8 cellular contexts compared by ENCODE assay signal in the genomic region with DNA sequence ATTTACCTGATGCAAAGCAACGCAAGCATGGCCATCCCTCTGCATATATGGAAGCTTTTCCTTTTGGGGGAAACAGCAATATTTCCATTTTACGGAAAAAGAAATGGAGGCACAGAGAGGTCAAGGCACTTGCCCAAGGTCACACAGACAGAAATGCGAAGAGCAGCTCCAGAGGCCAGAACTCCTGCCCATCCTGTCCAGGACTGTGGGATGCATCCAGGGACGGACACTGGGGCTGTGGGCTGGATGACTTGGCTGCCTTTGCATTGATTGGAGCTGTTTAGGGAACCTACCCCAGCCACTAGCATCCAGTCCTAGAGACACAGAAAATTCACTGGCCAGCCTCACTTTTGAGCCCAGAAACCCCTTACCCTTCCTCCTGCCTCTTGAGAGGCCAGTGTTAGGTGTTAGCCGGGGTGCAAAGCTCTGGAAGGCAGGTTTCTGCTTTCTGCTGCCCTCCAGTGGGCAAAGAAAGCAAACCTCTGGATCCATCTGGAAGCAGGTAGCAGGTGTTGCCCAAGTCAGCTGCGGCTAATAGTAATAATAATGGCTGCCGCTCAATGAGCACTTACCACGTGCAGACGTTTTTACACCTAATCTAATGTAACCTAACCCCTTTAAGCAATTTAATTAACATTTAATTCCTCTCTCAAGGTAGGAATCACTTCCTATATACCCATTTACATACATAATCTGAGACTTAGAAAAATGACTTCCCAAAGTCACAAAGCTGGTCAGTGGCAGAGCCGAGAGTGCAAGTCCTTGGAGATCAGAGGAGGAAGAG. TPM values are rescaled to one million over a fixed set of nuclear protein-coding genes. Genes with fewer than 3 reads are reported as not detected.
DNase-seq lines count a peak whose midpoint lies in the region; ATAC-seq and TF ChIP-seq lines count a peak whose summit lies in the region.

No MANE protein-coding gene starts in this region.

- no peak for TF ChIP-seq POLR2A in thyroid gland (IDR thresholded peaks at IDR 0.05)

- CTCF ChIA-PET in activated B cell treated with CpG ODN at 0.5 μM for 24 hours (lab: Charles Lee) = interaction anchor here (0.6 to 3.2 kb wide), 14 partner anchors 12 to 1760 kb away, joined by 3 to 14 read pairs (median 5); no protein-coding TSS in a partner anchor

- H3K27me3 ChIP-seq in colonic mucosa (no peaks in the 10 kb centered on the region), thyroid gland (no peaks in the 10 kb centered on the region)

- POLR2A ChIA-PET in activated B cell treated with CpG ODN at 0.5 μM for 24 hours (lab: Charles Lee) = interaction anchor here (1.0 kb wide), 1 partner anchor 73 kb away, joined by 3 read pairs; no protein-coding TSS in a partner anchor

- H3K4me3 ChIP-seq in colonic mucosa = no peak overlapping the region
- no peak overlapping the region for H3K4me3 ChIP-seq in thyroid gland (replicated peaks in 1 of 3)

- no peak overlapping the region for H3K9ac ChIP-seq in colonic mucosa (ENCODE audit: low read depth in 2 of 2, low read length in 2 of 2)

- TF ChIP-seq CTCF in activated B cell treated with CpG ODN at 0.5 μM for 24 hours (IDR thresholded peaks at IDR 0.05) (no peak), colonic mucosa (IDR thresholded peaks at IDR 0.05) (peak; percentile 56), thyroid gland (IDR thresholded peaks at IDR 0.05) (peak in 5 of 6 experiments; percentile 31 to 53 (median 46))

- peak; percentile 77 for DNase-seq in AG20443 (ENCODE audit: low spot score)
- DNase-seq in GM19240 (ENCODE audit: insufficient read length, low spot score) = peak; percentile 84
- peak; percentile 55 for DNase-seq in NCI-H2029 (lab: John Stamatoyannopoulos, UW)
- DNase-seq in activated B cell treated with CpG ODN at 0.5 μM for 24 hours = no peak
- DNase-seq in colonic mucosa = peak; percentile 56
- DNase-seq in myocyte (ENCODE audit: low read depth) = peak; percentile 41
- DNase-seq in thyroid gland = peak; percentile 54 to 65
- no peak for DNase-seq in amniotic stem cell (lab: John Stamatoyannopoulos, UW)

- no peaks in the 10 kb centered on the region for H3K9me3 ChIP-seq in colonic mucosa
- H3K9me3 ChIP-seq in thyroid gland = no peaks in the 10 kb centered on the region

- H3K36me3 ChIP-seq in colonic mucosa = no peaks in the 10 kb centered on the region
- H3K36me3 ChIP-seq in thyroid gland = no peaks in the 10 kb centered on the region

- 39 to 53% methylated on average over 9 to 10 of the region's 10 CpGs for WGBS in thyroid gland, 2 donors

- intact Hi-C loops in activated B cell treated with CpG ODN at 0.5 μM for 24 hours (cut with micrococcal nuclease) (loop anchor here (1.0 to 2.0 kb wide), 2 partner anchors 37 to 107 kb away; no protein-coding TSS in a partner anchor), colonic mucosa (cut with DNase I) (loop anchor here (10.0 kb wide), 1 partner anchor 469 kb away; a partner anchor contains a TSS), thyroid gland (cut with DNase I) (loop anchor here (2.0 to 5.0 kb wide), 2 partner anchors 49 to 184 kb away; no protein-coding TSS in a partner anchor)

- no peaks in the 10 kb centered on the region for H3K9me3 Mint-ChIP-seq in activated B cell treated with CpG ODN at 0.5 μM for 24 hours

- H3K27me3 Mint-ChIP-seq in activated B cell treated with CpG ODN at 0.5 μM for 24 hours = peaks cover 6% of the 10 kb centered on the region

- no peak overlapping the region for H3K27ac Mint-ChIP-seq in activated B cell treated with CpG ODN at 0.5 μM for 24 hours

- no peaks in the 10 kb centered on the region for H3K36me3 Mint-ChIP-seq in activated B cell treated with CpG ODN at 0.5 μM for 24 hours (ENCODE audit: low read depth)

- H3K27ac ChIP-seq in colonic mucosa (no peak overlapping the region), thyroid gland (no peak overlapping the region)

- no peak overlapping the region for H3K4me3 Mint-ChIP-seq in activated B cell treated with CpG ODN at 0.5 μM for 24 hours

- H3K4me1 Mint-ChIP-seq in activated B cell treated with CpG ODN at 0.5 μM for 24 hours = peaks cover 2% of the 10 kb centered on the region

- ATAC-seq in activated B cell treated with CpG ODN at 0.5 μM for 24 hours (ENCODE audit: low read depth) = peak; percentile 37

- H3K4me1 ChIP-seq in colonic mucosa (no peaks in the 10 kb centered on the region), thyroid gland (peaks cover 0 to 4% of the 10 kb centered on the region in 2 donors)

RNA-seq across cellular contexts. Expression of a gene that starts 31.7 kb away (rescaled TPM):
- total RNA-seq in activated B cell treated with CpG ODN at 0.5 μM for 24 hours (not detected in 2 replicates), colonic mucosa (1 to 10 TPM in 1 of 2 donors, under 1 TPM in 1; 0.84 to 2.9 TPM), myocyte (0.16 and 0.19 TPM in 2 replicates), thyroid gland (10 to 100 TPM in 2 of 4 donors, 1 to 10 TPM in 2; 4.7 to 47.6 (median 26.6) TPM)
- polyA plus RNA-seq in myocyte (2012) = 1.5 TPM

RNA-seq across cellular contexts. Expression of a gene that starts 32.0 kb away (rescaled TPM):
- total RNA-seq in activated B cell treated with CpG ODN at 0.5 μM for 24 hours (68.9 and 72.3 TPM in 2 replicates), colonic mucosa (1 to 10 TPM; 2.4 to 4.5 TPM), myocyte (1.4 and 3.8 TPM in 2 replicates), thyroid gland (10 to 100 TPM in 1 of 4 donors, 1 to 10 TPM in 3; 4.0 to 13.9 (median 7.1) TPM)
- polyA plus RNA-seq in myocyte (2012) = 3.5 TPM

Comparison
In these comparisons a context has a peak if more than half of its experiments do, and no peak if none do; other contexts are left out.
1. DNase-seq: peak in AG20443 (single experiment), GM19240 (single experiment), NCI-H2029 (single experiment), colonic mucosa (single experiment), myocyte (single experiment) and thyroid gland (2 of 2); none in activated B cell treated with CpG ODN at 0.5 μM for 24 hours (single experiment) and amniotic stem cell (single experiment).